Comparison of ENCODE assay signal across 8 cellular contexts in genomic region chr10:69715899-69716606, GRCh38.
"Had no signal": no experiment of that assay in that cellular context is flagged by ENCODE, and none has a peak within 500 bp of the region (broad histone marks: within the 10 kb centered on the region; RNA-seq: fewer than 3 reads in every experiment).

No MANE protein-coding gene starts in this region.

- DNase-seq: cerebellar nuclear complex, kidney, sigmoid colon had no signal

- FAIRE-seq: kidney had no signal

- H3K4me3 ChIP-seq: adrenal gland, body of pancreas, gastroesophageal sphincter, lower lobe of right lung, sigmoid colon, thyroid gland had no signal

- ATAC-seq: gastroesophageal sphincter had no signal

- H3K9me3 ChIP-seq: adrenal gland, body of pancreas, lower lobe of right lung, sigmoid colon, thyroid gland had no signal

- H3K27me3 ChIP-seq: body of pancreas, thyroid gland had no signal

- H3K36me3 ChIP-seq: adrenal gland, gastroesophageal sphincter, lower lobe of right lung, sigmoid colon, thyroid gland had no signal

- H3K4me1 ChIP-seq: adrenal gland, body of pancreas, gastroesophageal sphincter, lower lobe of right lung, sigmoid colon, thyroid gland had no signal

- H3K27ac ChIP-seq: adrenal gland, body of pancreas, gastroesophageal sphincter, lower lobe of right lung, sigmoid colon, thyroid gland had no signal
